ENCODE assay signal across 1 cellular context in genomic region chr1:2212542-2213491, GRCh38.
TF ChIP-seq lines count a peak whose summit lies in the region.

No MANE protein-coding gene starts in this region.

TF ChIP-seq in HepG2, 621 proteins besides CTCF, POLR2A, EP300 and RAD21 (continued from another document):
- no peak for TF ChIP-seq SOX13 (IDR thresholded peaks at IDR 0.05)
- no peak for TF ChIP-seq SOX13 (CRISPR knock-in tag; conservative IDR thresholded peaks at IDR 0.05 in 1 of 2, IDR thresholded peaks at IDR 0.05 in 1 of 2)
- no peak for TF ChIP-seq SMARCE1 (IDR thresholded peaks at IDR 0.05; ENCODE audit: borderline replicate concordance)
- no peak for TF ChIP-seq ASH2L (IDR thresholded peaks at IDR 0.05; ENCODE audit: insufficient read length, low read depth, low read length)
- TF ChIP-seq ZNF337 (CRISPR knock-in tag; IDR thresholded peaks at IDR 0.05; ENCODE audit: borderline replicate concordance, low read depth), result no peak
- TF ChIP-seq LRRFIP1 (CRISPR knock-in tag; conservative IDR thresholded peaks at IDR 0.05), result no peak
- TF ChIP-seq NFE2L2 (IDR thresholded peaks at IDR 0.05; ENCODE audit: low read length), result no peak
- TF ChIP-seq HNRNPLL (IDR thresholded peaks at IDR 0.05; ENCODE audit: low read depth, low read length, poor library complexity, severe bottlenecking), result no peak
- TF ChIP-seq SIX1 (CRISPR knock-in tag; IDR thresholded peaks at IDR 0.05; ENCODE audit: borderline replicate concordance), result no peak
- TF ChIP-seq TOE1 (CRISPR knock-in tag; IDR thresholded peaks at IDR 0.05), result no peak
- TF ChIP-seq HOXA5 (CRISPR knock-in tag; IDR thresholded peaks at IDR 0.05), result no peak
- TF ChIP-seq HDAC6 (IDR thresholded peaks at IDR 0.05; ENCODE audit: low read depth, low read length), result no peak
- TF ChIP-seq SCMH1 (CRISPR knock-in tag; IDR thresholded peaks at IDR 0.05; ENCODE audit: borderline replicate concordance), result no peak
- TF ChIP-seq FOXP4 (CRISPR knock-in tag; IDR thresholded peaks at IDR 0.05), result no peak
- no peak for TF ChIP-seq ZSCAN29 (CRISPR knock-in tag; conservative IDR thresholded peaks at IDR 0.05)
- TF ChIP-seq ZNF773 (CRISPR knock-in tag; IDR thresholded peaks at IDR 0.05; ENCODE audit: borderline replicate concordance), result no peak
- TF ChIP-seq SIN3B (IDR thresholded peaks at IDR 0.05; ENCODE audit: low read length), result no peak
- peak; percentile 57; the same call in 1 of the 2 replicates for TF ChIP-seq RFX3 (CRISPR knock-in tag; IDR thresholded peaks at IDR 0.05)
- TF ChIP-seq RFX1 (IDR thresholded peaks at IDR 0.05), result peak; percentile 45
- TF ChIP-seq ZNF572 (CRISPR knock-in tag; IDR thresholded peaks at IDR 0.05), result no peak
- TF ChIP-seq KLF15 (CRISPR knock-in tag; IDR thresholded peaks at IDR 0.05; ENCODE audit: borderline replicate concordance), result no peak
- TF ChIP-seq ZNF883 (CRISPR knock-in tag; IDR thresholded peaks at IDR 0.05; ENCODE audit: not compliant biosample characterization), result no peak
- no peak for TF ChIP-seq ZNF326 (CRISPR knock-in tag; IDR thresholded peaks at IDR 0.05; ENCODE audit: borderline replicate concordance)
- no peak for TF ChIP-seq ZHX2 (IDR thresholded peaks at IDR 0.05; ENCODE audit: low read depth)
- TF ChIP-seq ZHX2 (CRISPR knock-in tag; IDR thresholded peaks at IDR 0.05; ENCODE audit: borderline replicate concordance), result no peak
- TF ChIP-seq IKZF4 (CRISPR knock-in tag; IDR thresholded peaks at IDR 0.05; ENCODE audit: borderline replicate concordance, low read depth, not compliant biosample characterization), result no peak
- TF ChIP-seq CREB1 (IDR thresholded peaks at IDR 0.05), result peak; percentile 92
- peak; percentile 55 for TF ChIP-seq CREB1 (CRISPR knock-in tag; IDR thresholded peaks at IDR 0.05)
- TF ChIP-seq ZBTB38 (CRISPR knock-in tag; IDR thresholded peaks at IDR 0.05), result peak; percentile 98
- TF ChIP-seq ZMYM3 (CRISPR knock-in tag; IDR thresholded peaks at IDR 0.05), result no peak
- TF ChIP-seq UBTF (CRISPR knock-in tag; IDR thresholded peaks at IDR 0.05), result peak; percentile 74
- no peak for TF ChIP-seq ZNF33B (CRISPR knock-in tag; IDR thresholded peaks at IDR 0.05)
- TF ChIP-seq ISX (CRISPR knock-in tag; conservative IDR thresholded peaks at IDR 0.05), result no peak
- TF ChIP-seq IRX3 (CRISPR knock-in tag; IDR thresholded peaks at IDR 0.05; ENCODE audit: borderline replicate concordance, low read depth), result no peak
- TF ChIP-seq MIER3 (CRISPR knock-in tag; IDR thresholded peaks at IDR 0.05; ENCODE audit: borderline replicate concordance), result no peak
- TF ChIP-seq ZNF770 (CRISPR knock-in tag; IDR thresholded peaks at IDR 0.05), result no peak
- no peak for TF ChIP-seq RFXAP (CRISPR knock-in tag; IDR thresholded peaks at IDR 0.05; ENCODE audit: borderline replicate concordance)
- TF ChIP-seq ZEB1 (IDR thresholded peaks at IDR 0.05; ENCODE audit: insufficient replicate concordance, low read depth), result no peak
- no peak for TF ChIP-seq GABPA (IDR thresholded peaks at IDR 0.05; ENCODE audit: low read depth, low read length)
- 0 out of 2 replicates have a peak, but pooled peaks have one; percentile 14 for TF ChIP-seq GABPA (CRISPR knock-in tag; IDR thresholded peaks at IDR 0.05; ENCODE audit: low read depth)
- no peak for TF ChIP-seq STAT5B (CRISPR knock-in tag; IDR thresholded peaks at IDR 0.05)
- no peak for TF ChIP-seq EEA1 (CRISPR knock-in tag; IDR thresholded peaks at IDR 0.05; ENCODE audit: borderline replicate concordance)
- no peak for TF ChIP-seq MTA1 (CRISPR knock-in tag; IDR thresholded peaks at IDR 0.05; ENCODE audit: borderline replicate concordance)
